Comparison of ENCODE assay signal across 1 cellular context in genomic region chr17:29733151-29733550, GRCh38.
TF ChIP-seq lines count a peak whose summit lies in the region.

No MANE protein-coding gene starts in this region.

TF ChIP-seq in WTC11, 78 proteins besides CTCF, POLR2A, EP300 and RAD21 (continued from another document):
- TF ChIP-seq, protein P1, sequence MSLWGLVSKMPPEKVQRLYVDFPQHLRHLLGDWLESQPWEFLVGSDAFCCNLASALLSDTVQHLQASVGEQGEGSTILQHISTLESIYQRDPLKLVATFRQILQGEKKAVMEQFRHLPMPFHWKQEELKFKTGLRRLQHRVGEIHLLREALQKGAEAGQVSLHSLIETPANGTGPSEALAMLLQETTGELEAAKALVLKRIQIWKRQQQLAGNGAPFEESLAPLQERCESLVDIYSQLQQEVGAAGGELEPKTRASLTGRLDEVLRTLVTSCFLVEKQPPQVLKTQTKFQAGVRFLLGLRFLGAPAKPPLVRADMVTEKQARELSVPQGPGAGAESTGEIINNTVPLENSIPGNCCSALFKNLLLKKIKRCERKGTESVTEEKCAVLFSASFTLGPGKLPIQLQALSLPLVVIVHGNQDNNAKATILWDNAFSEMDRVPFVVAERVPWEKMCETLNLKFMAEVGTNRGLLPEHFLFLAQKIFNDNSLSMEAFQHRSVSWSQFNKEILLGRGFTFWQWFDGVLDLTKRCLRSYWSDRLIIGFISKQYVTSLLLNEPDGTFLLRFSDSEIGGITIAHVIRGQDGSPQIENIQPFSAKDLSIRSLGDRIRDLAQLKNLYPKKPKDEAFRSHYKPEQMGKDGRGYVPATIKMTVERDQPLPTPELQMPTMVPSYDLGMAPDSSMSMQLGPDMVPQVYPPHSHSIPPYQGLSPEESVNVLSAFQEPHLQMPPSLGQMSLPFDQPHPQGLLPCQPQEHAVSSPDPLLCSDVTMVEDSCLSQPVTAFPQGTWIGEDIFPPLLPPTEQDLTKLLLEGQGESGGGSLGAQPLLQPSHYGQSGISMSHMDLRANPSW (CRISPR knock-in tag; conservative IDR thresholded peaks at IDR 0.05; ENCODE audit: low read depth): no peak
- no peak for TF ChIP-seq CREM (CRISPR knock-in tag; IDR thresholded peaks at IDR 0.05)
- no peak for TF ChIP-seq MXD4 (CRISPR knock-in tag; IDR thresholded peaks at IDR 0.05; ENCODE audit: borderline replicate concordance)
- no peak for TF ChIP-seq ATF6 (CRISPR knock-in tag; IDR thresholded peaks at IDR 0.05)
- TF ChIP-seq PRDM15 (CRISPR knock-in tag; IDR thresholded peaks at IDR 0.05): no peak
- TF ChIP-seq ZNF121 (CRISPR knock-in tag; IDR thresholded peaks at IDR 0.05): no peak
